ENCODE assay signal across 11 cellular contexts in genomic region chr6:136103763-136104311, GRCh38.
DNase-seq lines count a peak whose midpoint lies in the region; ATAC-seq and TF ChIP-seq lines count a peak whose summit lies in the region.
"Had no signal": no experiment of that assay in that cellular context is flagged by ENCODE, and none has a peak within 500 bp of the region (broad histone marks: within the 10 kb centered on the region; RNA-seq: fewer than 3 reads in every experiment).

No MANE protein-coding gene starts in this region.

- no peak overlapping the region for H3K4me3 ChIP-seq in fibroblast of villous mesenchyme (ENCODE audit: low read depth, low read length)
- H3K4me3 ChIP-seq in stomach smooth muscle (ENCODE audit: low read length in 2 of 2), result peak overlapping the region; percentile 37 to 63
- H3K4me3 ChIP-seq: SJSA1 had no signal

- H3K9ac ChIP-seq in stomach smooth muscle (ENCODE audit: low read length in 2 of 2), result peak overlapping the region; percentile 64 to 67

- peaks cover 0 to 2% of the 10 kb centered on the region in 2 donors for H3K36me3 ChIP-seq in stomach smooth muscle (ENCODE audit: control insufficient read depth in 2 of 2, insufficient read depth in 2 of 2, low read length in 2 of 2)
- H3K36me3 ChIP-seq: SJSA1 had no signal

- TF ChIP-seq CTCF in fibroblast of villous mesenchyme (IDR thresholded peaks at IDR 0.05; ENCODE audit: insufficient read depth, low read depth, low read length), result no peak

- DNase-seq in fibroblast of villous mesenchyme (ENCODE audit: low read depth) (peak; percentile 86), medulla oblongata (ENCODE audit: extremely low spot score) (peak; percentile 48), SHP77 (lab: John Stamatoyannopoulos, UW) (no peak), NCI-H446 (lab: John Stamatoyannopoulos, UW) (no peak)
- DNase-seq in activated CD8-positive, alpha-beta memory T cell treated with anti-CD3 and anti-CD28 coated beads for 24 hours, result no peak
- DNase-seq: NCI-H1436 treated with DMSO at 0.1 percent for 48 hours had no signal

- H3K4me1 ChIP-seq in stomach smooth muscle (ENCODE audit: control insufficient read depth, insufficient read depth, low read length), result peaks cover 26% of the 10 kb centered on the region
- H3K4me1 ChIP-seq: SJSA1 had no signal

- H3K9me3 ChIP-seq in stomach smooth muscle (ENCODE audit: control insufficient read depth in 2 of 2, low read length in 2 of 2), result no peaks in the 10 kb centered on the region
- H3K9me3 ChIP-seq: SJSA1 had no signal

- peak overlapping the region; percentile 96 for H3K27ac ChIP-seq in stomach smooth muscle (ENCODE audit: low read length)
- H3K27ac ChIP-seq: SJSA1 had no signal

- no peaks in the 10 kb centered on the region for H3K27me3 ChIP-seq in stomach smooth muscle (ENCODE audit: control insufficient read depth in 1 of 2, insufficient read depth in 2 of 2, low read length in 2 of 2)
- H3K27me3 ChIP-seq: SJSA1 had no signal

- no peak for ATAC-seq in HG03280 (IDR thresholded peaks at IDR 0.05; ENCODE audit: unreplicated experiment)
- ATAC-seq: HCT116 had no signal

TF ChIP-seq in PFSK-1, 5 proteins besides CTCF, POLR2A, EP300 and RAD21:
- TF ChIP-seq POLR2AphosphoS5 (IDR thresholded peaks at IDR 0.05; ENCODE audit: low read depth, low read length) (no peak), REST (IDR thresholded peaks at IDR 0.05; ENCODE audit: insufficient read depth in 1 of 2, low read depth in 2 of 2, low read length in 2 of 2) (no peak), TAF1 (IDR thresholded peaks at IDR 0.05; ENCODE audit: borderline replicate concordance, insufficient read depth, low read length) (no peak), SIN3A (IDR thresholded peaks at IDR 0.05; ENCODE audit: borderline replicate concordance, insufficient read depth, low read length) (0 out of 2 replicates have a peak, but pooled peaks have one; percentile 42)

Comparison
In these comparisons a context has a peak if more than half of its experiments do, and no peak if none do; other contexts are left out.
1. DNase-seq: peak in fibroblast of villous mesenchyme (single experiment) and medulla oblongata (single experiment); none in SHP77 (0 of 2), activated CD8-positive, alpha-beta memory T cell treated with anti-CD3 and anti-CD28 coated beads for 24 hours (single experiment) and NCI-H446 (0 of 2).